Comparison of ENCODE assay signal across 8 cellular contexts in genomic region chr12:39620664-39621658, GRCh38. TPM values are rescaled to one million over a fixed set of nuclear protein-coding genes. Genes with fewer than 3 reads are reported as not detected.
A peak's percentile ranks its signal among the peaks of the same experiment; 100 is the strongest.
DNase-seq lines count a peak whose midpoint lies in the region; ATAC-seq and TF ChIP-seq lines count a peak whose summit lies in the region.

No MANE protein-coding gene starts in this region.

- TF ChIP-seq CTCF in esophagus squamous epithelium (IDR thresholded peaks at IDR 0.05): no peak
- TF ChIP-seq CTCF in sigmoid colon (IDR thresholded peaks at IDR 0.05): no peak

- peak; percentile 24 for ATAC-seq in HG03097 (IDR thresholded peaks at IDR 0.05; ENCODE audit: low FRiP score, unreplicated experiment)

- H3K36me3 ChIP-seq in esophagus squamous epithelium (no peaks in the 10 kb centered on the region), sigmoid colon (no peaks in the 10 kb centered on the region)

- H3K4me1 ChIP-seq in esophagus squamous epithelium (peaks cover 0 to 19% (median 4%) of the 10 kb centered on the region in 3 donors), sigmoid colon (peaks cover 0 to 36% (median 10%) of the 10 kb centered on the region in 4 donors)

- DNase-seq in DMS 273 (lab: John Stamatoyannopoulos, UW; ENCODE audit: unreplicated experiment) (peak; percentile 21), DMS 273 treated with DMSO at 0.1 percent for 48 hours (lab: John Stamatoyannopoulos, UW) (no peak), esophagus squamous epithelium (lab: John Stamatoyannopoulos, UW) (no peak), sigmoid colon (no peak), NCI-H2171 treated with DMSO at 0.1 percent for 48 hours (lab: John Stamatoyannopoulos, UW) (no peak), hepatic stellate cell (ENCODE audit: low spot score) (no peak)
- DNase-seq in activated CD4-positive, alpha-beta T cell treated with anti-CD3 and anti-CD28 coated beads, Interleukin-2, amount 50 U/mL, for 24 hours (ENCODE audit: low read depth in 1 of 2, low spot score in 1 of 2): peak; percentile 27 to 48

- WGBS in esophagus squamous epithelium, 2 donors: 51 to 60% methylated on average over 11 of the region's 11 CpGs
- 66 to 73% methylated on average over 11 of the region's 11 CpGs for WGBS in sigmoid colon, 2 donors

- H3K4me3 ChIP-seq in esophagus squamous epithelium: peak overlapping the region; percentile 28 to 71 (median 46)
- H3K4me3 ChIP-seq in sigmoid colon: peak overlapping the region; percentile 38 to 58 (median 56)

- H3K9me3 ChIP-seq in esophagus squamous epithelium: no peaks in the 10 kb centered on the region
- no peaks in the 10 kb centered on the region for H3K9me3 ChIP-seq in sigmoid colon

- TF ChIP-seq POLR2A in esophagus squamous epithelium (IDR thresholded peaks at IDR 0.05) (no peak), sigmoid colon (IDR thresholded peaks at IDR 0.05) (no peak)

- intact Hi-C loops in esophagus squamous epithelium (cut with DNase I): no loop called here
- intact Hi-C loops in sigmoid colon (cut with DNase I): no loop called here

- no peak for TF ChIP-seq EP300 in sigmoid colon (IDR thresholded peaks at IDR 0.05)

- H3K27ac ChIP-seq in esophagus squamous epithelium: peak overlapping the region; percentile 57 to 80 (median 69)
- H3K27ac ChIP-seq in sigmoid colon: peak overlapping the region; percentile 75 to 88 (median 82)

- H3K27me3 ChIP-seq in esophagus squamous epithelium (no peaks in the 10 kb centered on the region), sigmoid colon (no peaks in the 10 kb centered on the region)

RNA-seq across cellular contexts. Expression of gene ABCD2, which starts 1.4 kb away (rescaled TPM):
- under 1 TPM; 0.09 to 0.38 (median 0.12) TPM for total RNA-seq in esophagus squamous epithelium
- total RNA-seq in sigmoid colon: 1 to 10 TPM in 1 of 4 donors, under 1 TPM in 3; 0.49 to 2.9 (median 0.62) TPM
- under 1 TPM in 1 of 3 donors, not detected in 2; 0.89 TPM for polyA plus RNA-seq in sigmoid colon

Comparison
In these comparisons a context has a peak if more than half of its experiments do, and no peak if none do; other contexts are left out.
1. DNase-seq: peak in DMS 273 (single experiment) and activated CD4-positive, alpha-beta T cell treated with anti-CD3 and anti-CD28 coated beads, Interleukin-2, amount 50 U/mL, for 24 hours (2 of 2); none in DMS 273 treated with DMSO at 0.1 percent for 48 hours (single experiment), esophagus squamous epithelium (single experiment), sigmoid colon (single experiment), NCI-H2171 treated with DMSO at 0.1 percent for 48 hours (single experiment) and hepatic stellate cell (single experiment).